In genomic region chr3:161351330-161351729, GRCh38 we compare ENCODE assay signal across 32 cellular contexts. TPM values are rescaled to one million over a fixed set of nuclear protein-coding genes. Genes with fewer than 3 reads are reported as not detected.
"Had no signal": no experiment of that assay in that cellular context is flagged by ENCODE, and none has a peak within 500 bp of the region (broad histone marks: within the 10 kb centered on the region; RNA-seq: fewer than 3 reads in every experiment).

No MANE protein-coding gene starts in this region.

- ATAC-seq: activated CD4-positive, alpha-beta T cell treated with anti-CD3 and anti-CD28 coated beads for 36 hours; activated CD4-positive, CD25-positive, alpha-beta regulatory T cell treated with anti-CD3 and anti-CD28 coated beads, Interleukin-2, amount 50 U/mL, for 24 hours; activated CD8-positive, alpha-beta T cell treated with anti-CD3 and anti-CD28 coated beads, Interleukin-2, amount 10 ng/mL, durations not matched to agents 7 days and 5 days; activated naive CD4-positive, alpha-beta T cell treated with anti-CD3 and anti-CD28 coated beads, Interleukin-2, amount 50 U/mL, for 72 hours; body of pancreas; WTC11 had no signal

- H3K9me3 ChIP-seq: adrenal gland, body of pancreas, MG63, SJCRH30 had no signal

- H3K4me3 ChIP-seq: adrenal gland, body of pancreas, MG63, SJCRH30, SK-N-MC had no signal

- H3K4me1 ChIP-seq: adrenal gland, body of pancreas, SJCRH30 had no signal

- H3K36me3 ChIP-seq: adrenal gland, MG63, SJCRH30 had no signal

- H3K27ac ChIP-seq: adrenal gland, body of pancreas, SJCRH30, SK-N-MC had no signal

- H3K27me3 ChIP-seq: adrenal gland, body of pancreas, MG63, SJCRH30 had no signal

- DNase-seq: activated CD4-positive, alpha-beta T cell treated with anti-CD3 and anti-CD28 coated beads for 36 hours; activated CD4-positive, alpha-beta T cell treated with anti-CD3 and anti-CD28 coated beads, Interleukin-2, amount 10 ng/mL, durations not matched to agents 7 days and 5 days; activated CD4-positive, alpha-beta T cell treated with anti-CD3 and anti-CD28 coated beads, Interleukin-2, amount 50 U/mL, for 48 hours; activated CD8-positive, alpha-beta T cell treated with anti-CD3 and anti-CD28 coated beads, Interleukin-2, amount 10 ng/mL, durations not matched to agents 7 days and 5 days; activated gamma-delta T cell treated with Interleukin-2 at 50 U/mL for 16 hours; activated naive CD4-positive, alpha-beta T cell treated with anti-CD3 and anti-CD28 coated beads for 36 hours; activated T-cell treated with anti-CD3 and anti-CD28 coated beads, Interleukin-2, amount 50 U/mL, for 24 hours; adrenal gland; body of pancreas; central memory CD4-positive, alpha-beta T cell; Karpas-422; KBM-7; MG63; NCI-H1048; NCI-H1105 treated with DMSO at 0.1 percent for 48 hours; NCI-H1436; NCI-H1694; NCI-H1930; NCI-H510A; NCI-H526; NCI-H748 treated with DMSO at 0.1 percent for 48 hours; NK-92 treated with Interleukin-12 subunit alpha and Interleukin-12 subunit beta, amount 100 ng/mL, for 24 hours; SHP77; SJCRH30; T1000 had no signal

RNA-seq across cellular contexts. Expression of gene SPTSSB, which starts 20.0 kb away (rescaled TPM):
- total RNA-seq: activated CD4-positive, alpha-beta T cell treated with anti-CD3 and anti-CD28 coated beads for 36 hours; activated CD4-positive, alpha-beta T cell treated with anti-CD3 and anti-CD28 coated beads, Interleukin-2, amount 10 ng/mL, durations not matched to agents 7 days and 5 days; activated CD8-positive, alpha-beta T cell treated with anti-CD3 and anti-CD28 coated beads, Interleukin-2, amount 10 ng/mL, durations not matched to agents 7 days and 5 days; activated naive CD4-positive, alpha-beta T cell treated with anti-CD3 and anti-CD28 coated beads for 36 hours; activated naive CD4-positive, alpha-beta T cell treated with anti-CD3 and anti-CD28 coated beads, Interleukin-2, amount 50 U/mL, for 72 hours; activated T-helper 1 cell treated with anti-CD3 and anti-CD28 coated beads, Interleukin-12 subunit alpha, Interleukin-12 subunit beta, Interleukin-2, Interleukin-4 antibody, amounts not matched to agents 30 ng/mL and 10 ng/mL and 1 ng/mL, durations not matched to agents 14 hours and 24 hours and 36 hours; T-helper 1 cell treated with Interleukin-12 subunit alpha and Interleukin-12 subunit beta and Interleukin-4 antibody, amounts not matched to agents 30 ng/mL and 1 ng/mL, for 36 hours; T-helper 2 cell treated with Interferon-gamma antibody and Interleukin-4, amounts not matched to agents 100 ng/mL and 5 ng/mL, for 36 hours had no signal
